19 cellular contexts compared by ENCODE assay signal in genomic region chrX:66001596-66001995, GRCh38. TPM values are rescaled to one million over a fixed set of nuclear protein-coding genes. Genes with fewer than 3 reads are reported as not detected.
DNase-seq lines count a peak whose midpoint lies in the region; ATAC-seq and TF ChIP-seq lines count a peak whose summit lies in the region.
"Had no signal": no experiment of that assay in that cellular context is flagged by ENCODE, and none has a peak within 500 bp of the region (broad histone marks: within the 10 kb centered on the region; RNA-seq: fewer than 3 reads in every experiment).

No MANE protein-coding gene starts in this region.

- H3K27me3 ChIP-seq in CD8-positive, alpha-beta T cell (ENCODE audit: insufficient read depth, low read length) = no peaks in the 10 kb centered on the region
- H3K27me3 ChIP-seq in neutrophil = no peaks in the 10 kb centered on the region
- H3K27me3 ChIP-seq in left ventricle myocardium inferior (ENCODE audit: low read depth) = no peaks in the 10 kb centered on the region
- H3K27me3 ChIP-seq: SJCRH30 had no signal

- no peak overlapping the region for H3K4me3 ChIP-seq in CD8-positive, alpha-beta T cell (ENCODE audit: low read depth, low read length)
- peak overlapping the region in 1 of 2 experiments; percentile 43 for H3K4me3 ChIP-seq in neutrophil (ENCODE audit: low read depth in 1 of 2, low read length in 1 of 2)
- H3K4me3 ChIP-seq in left ventricle myocardium inferior = no peak overlapping the region
- H3K4me3 ChIP-seq: SJCRH30 had no signal

- POLR2A ChIA-PET in CD8-positive, alpha-beta T cell (lab: Charles Lee) = no interaction called here

- H3K27ac Mint-ChIP-seq in CD8-positive, alpha-beta T cell = peak overlapping the region; percentile 55
- peak overlapping the region in 2 of 3 donors; percentile 5 to 71 for H3K27ac Mint-ChIP-seq in IgD-negative memory B cell

- H3K4me1 ChIP-seq in CD8-positive, alpha-beta T cell (ENCODE audit: insufficient read depth, low read length) = peaks cover 67% of the 10 kb centered on the region
- H3K4me1 ChIP-seq in neutrophil (ENCODE audit: control insufficient read depth in 1 of 2, insufficient read depth in 1 of 2, low read depth in 1 of 2, low read length in 1 of 2) = peaks cover 97 to 99% of the 10 kb centered on the region in 2 experiments
- no peaks in the 10 kb centered on the region for H3K4me1 ChIP-seq in left ventricle myocardium inferior
- H3K4me1 ChIP-seq: SJCRH30 had no signal

- DNase-seq in CD8-positive, alpha-beta T cell = no peak
- peak; percentile 16 for DNase-seq in OCI-M1 (lab: John Stamatoyannopoulos, UW)
- no peak for DNase-seq in NCI-H1694 (lab: John Stamatoyannopoulos, UW)
- no peak for DNase-seq in NAMALWA (ENCODE audit: low spot score)
- DNase-seq in cardiac septum (ENCODE audit: low spot score) = no peak
- no peak for DNase-seq in left ventricle myocardium inferior
- DNase-seq: DMS153, GF-D8, KG1, NCI-H1105, NCI-H510A treated with DMSO at 0.1 percent for 48 hours, NCI-H82, SJCRH30 had no signal

- CTCF ChIA-PET in CD8-positive, alpha-beta T cell (lab: Charles Lee) = no interaction called here

- H3K27ac ChIP-seq in CD8-positive, alpha-beta T cell (ENCODE audit: low read depth, low read length) = no peak overlapping the region
- H3K27ac ChIP-seq in neutrophil (peak overlapping the region; percentile 91), left ventricle myocardium inferior (replicated peaks) (no peak overlapping the region)
- H3K27ac ChIP-seq: SJCRH30 had no signal

- H3K4me3 Mint-ChIP-seq in CD8-positive, alpha-beta T cell = no peak overlapping the region
- H3K4me3 Mint-ChIP-seq in IgD-negative memory B cell = no peak overlapping the region

- H3K36me3 ChIP-seq in CD8-positive, alpha-beta T cell (ENCODE audit: insufficient read depth, low read length) = no peaks in the 10 kb centered on the region
- H3K36me3 ChIP-seq in neutrophil (no peaks in the 10 kb centered on the region), left ventricle myocardium inferior (no peaks in the 10 kb centered on the region)
- H3K36me3 ChIP-seq: SJCRH30 had no signal

- no peak for ATAC-seq in CD8-positive, alpha-beta T cell
- ATAC-seq: Panc1 had no signal

- H3K27me3 Mint-ChIP-seq in CD8-positive, alpha-beta T cell (ENCODE audit: low read depth) = no peaks in the 10 kb centered on the region
- peaks cover 2% of the 10 kb centered on the region for H3K27me3 Mint-ChIP-seq in IgD-negative memory B cell

- no peak for TF ChIP-seq CTCF in CD8-positive, alpha-beta T cell (IDR thresholded peaks at IDR 0.05)
- TF ChIP-seq CTCF in neutrophil (IDR thresholded peaks at IDR 0.05) = no peak
- TF ChIP-seq CTCF in left ventricle myocardium inferior (IDR thresholded peaks at IDR 0.05; ENCODE audit: borderline replicate concordance) = no peak

- no peaks in the 10 kb centered on the region for H3K9me3 Mint-ChIP-seq in CD8-positive, alpha-beta T cell
- no peaks in the 10 kb centered on the region for H3K9me3 Mint-ChIP-seq in IgD-negative memory B cell

- no peaks in the 10 kb centered on the region for H3K36me3 Mint-ChIP-seq in CD8-positive, alpha-beta T cell
- H3K36me3 Mint-ChIP-seq in IgD-negative memory B cell = no peaks in the 10 kb centered on the region

- intact Hi-C loops in CD8-positive, alpha-beta T cell (cut with DNase I, micrococcal nuclease) = no loop called here
- intact Hi-C loops in cardiac septum (cut with DNase I) (no loop called here), left ventricle myocardium inferior (cut with micrococcal nuclease) (no loop called here)

- H3K9me3 ChIP-seq in CD8-positive, alpha-beta T cell (ENCODE audit: low read length) = no peaks in the 10 kb centered on the region
- H3K9me3 ChIP-seq in neutrophil (no peaks in the 10 kb centered on the region), left ventricle myocardium inferior (replicated peaks) (no peaks in the 10 kb centered on the region)
- H3K9me3 ChIP-seq: SJCRH30 had no signal

- H3K4me1 Mint-ChIP-seq in CD8-positive, alpha-beta T cell (ENCODE audit: low read depth) = peaks cover 68% of the 10 kb centered on the region
- peaks cover 59 to 65% (median 61%) of the 10 kb centered on the region in 3 donors for H3K4me1 Mint-ChIP-seq in IgD-negative memory B cell

RNA-seq across cellular contexts. Expression of gene VSIG4, which starts 38.3 kb away (rescaled TPM):
- total RNA-seq in CD8-positive, alpha-beta T cell = not detected
- polyA plus RNA-seq in IgD-negative memory B cell = not detected
- total RNA-seq in cardiac septum = 8.1 TPM
- 41.7 TPM for total RNA-seq in left ventricle myocardium inferior
- total RNA-seq: H4; MCF 10A; SJCRH30; T-helper 1 cell treated with Interleukin-12 subunit alpha and Interleukin-12 subunit beta and Interleukin-4 antibody, amounts not matched to agents 30 ng/mL and 1 ng/mL, for 36 hours had no signal
